ENCODE assay signal across 15 cellular contexts in the genomic region with DNA sequence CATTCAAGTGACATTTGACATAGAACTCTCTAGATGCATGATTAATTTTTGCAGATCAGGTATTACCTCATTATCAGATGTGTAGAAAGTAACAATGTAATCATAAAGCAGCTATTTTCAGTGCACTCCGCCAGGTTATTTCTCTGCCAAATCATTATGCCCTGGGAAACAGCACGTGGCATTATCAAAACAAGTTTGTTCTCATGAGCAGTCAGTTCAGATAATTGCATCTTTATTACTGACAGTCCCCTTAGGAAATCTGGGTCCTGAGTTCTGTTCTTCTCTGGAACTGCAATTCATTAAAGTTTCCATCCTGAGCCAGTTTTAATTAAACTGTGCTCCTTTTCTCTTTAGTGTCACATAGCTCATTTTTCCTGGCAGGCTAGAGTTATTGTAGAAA.
DNase-seq lines count a peak whose midpoint lies in the region; ATAC-seq and TF ChIP-seq lines count a peak whose summit lies in the region.
"Had no signal": no experiment of that assay in that cellular context is flagged by ENCODE, and none has a peak within 500 bp of the region (broad histone marks: within the 10 kb centered on the region; RNA-seq: fewer than 3 reads in every experiment).

No MANE protein-coding gene starts in this region.

- peaks cover 0 to 2% (median 0%) of the 10 kb centered on the region in 11 donors for H3K9me3 Mint-ChIP-seq in naive thymus-derived CD4-positive, alpha-beta T cell
- H3K9me3 Mint-ChIP-seq in activated naive CD8-positive, alpha-beta T cell treated with anti-CD3 and anti-CD28 coated beads, Interleukin-2, amount 50 U/mL, for 24 hours: no peaks in the 10 kb centered on the region
- H3K9me3 Mint-ChIP-seq: CD8-positive, alpha-beta T cell had no signal

- peaks cover 2% of the 10 kb centered on the region; the same call in 1 of the 2 replicates for H3K4me1 ChIP-seq in Panc1 (ENCODE audit: control insufficient read depth, insufficient read depth, low read length)
- no peaks in the 10 kb centered on the region for H3K4me1 ChIP-seq in naive thymus-derived CD4-positive, alpha-beta T cell (ENCODE audit: control insufficient read depth in 2 of 2, insufficient read depth in 2 of 2, low read length in 2 of 2)

- intact Hi-C loops in Panc1 (cut with micrococcal nuclease; ENCODE audit: unreplicated experiment): no loop called here
- intact Hi-C loops in naive thymus-derived CD4-positive, alpha-beta T cell (cut with micrococcal nuclease): no loop called here

- in situ Hi-C loops in Panc1 (cut with HindIII; ENCODE audit: low pct_unique_long_range_greater_than_20kb, low sequenced_read_pairs): no loop called here

- H3K27ac ChIP-seq in Panc1 (ENCODE audit: low read length) (peak overlapping the region; percentile 65; the same call in 1 of the 2 replicates), layer of hippocampus (ENCODE audit: low read depth, low read length) (peak overlapping the region; percentile 13)
- H3K27ac ChIP-seq in naive thymus-derived CD4-positive, alpha-beta T cell (ENCODE audit: low read depth, low read length): no peak overlapping the region

- CTCF ChIA-PET in Panc1 (lab: Charles Lee): no interaction called here
- CTCF ChIA-PET in naive thymus-derived CD4-positive, alpha-beta T cell (lab: Charles Lee): no interaction called here

- no peak overlapping the region for H3K27ac Mint-ChIP-seq in naive thymus-derived CD4-positive, alpha-beta T cell
- no peak overlapping the region for H3K27ac Mint-ChIP-seq in activated naive CD8-positive, alpha-beta T cell treated with anti-CD3 and anti-CD28 coated beads, Interleukin-2, amount 50 U/mL, for 24 hours
- H3K27ac Mint-ChIP-seq: CD8-positive, alpha-beta T cell had no signal

- no peak overlapping the region for H3K4me3 ChIP-seq in Panc1 (ENCODE audit: low read depth in 2 of 2, low read length in 2 of 2)
- no peak overlapping the region for H3K4me3 ChIP-seq in naive thymus-derived CD4-positive, alpha-beta T cell (ENCODE audit: low read length)

- H3K4me1 Mint-ChIP-seq in naive thymus-derived CD4-positive, alpha-beta T cell: no peaks in the 10 kb centered on the region
- H3K4me1 Mint-ChIP-seq in activated naive CD8-positive, alpha-beta T cell treated with anti-CD3 and anti-CD28 coated beads, Interleukin-2, amount 50 U/mL, for 24 hours: no peaks in the 10 kb centered on the region

- no peak for TF ChIP-seq CTCF in Panc1 (IDR thresholded peaks at IDR 0.05)

- POLR2A ChIA-PET in Panc1 (lab: Charles Lee): no interaction called here
- POLR2A ChIA-PET in naive thymus-derived CD4-positive, alpha-beta T cell (lab: Charles Lee): no interaction called here

- H3K36me3 ChIP-seq in Panc1 (ENCODE audit: control insufficient read depth, insufficient read depth, low read length): no peaks in the 10 kb centered on the region
- H3K36me3 ChIP-seq in naive thymus-derived CD4-positive, alpha-beta T cell (ENCODE audit: control insufficient read depth in 2 of 3, insufficient read depth in 3 of 3, low read length in 3 of 3): no peaks in the 10 kb centered on the region

- DNase-seq in Panc1 (ENCODE audit: low read depth, low spot score) (no peak), dermis blood vessel endothelial cell (peak; percentile 42), superior temporal gyrus (ENCODE audit: extremely low spot score) (peak; percentile 60), DMS 273 (lab: John Stamatoyannopoulos, UW; ENCODE audit: unreplicated experiment) (no peak)
- DNase-seq in naive thymus-derived CD4-positive, alpha-beta T cell: no peak
- no peak for DNase-seq in activated naive CD8-positive, alpha-beta T cell treated with anti-CD3 and anti-CD28 coated beads, Interleukin-2, amount 50 U/mL, for 24 hours
- DNase-seq: CD8-positive, alpha-beta T cell; DMS 273 treated with DMSO at 0.1 percent for 48 hours; MM.1S; NCI-H1930; NCI-H524; NK-92 treated with Interleukin-12 subunit alpha and Interleukin-12 subunit beta, amount 100 ng/mL, for 24 hours; OCI-M1 had no signal

- H3K27me3 Mint-ChIP-seq in naive thymus-derived CD4-positive, alpha-beta T cell: peaks cover 9 to 27% (median 18%) of the 10 kb centered on the region in 5 donors
- H3K27me3 Mint-ChIP-seq in activated naive CD8-positive, alpha-beta T cell treated with anti-CD3 and anti-CD28 coated beads, Interleukin-2, amount 50 U/mL, for 24 hours: peaks cover 9% of the 10 kb centered on the region

- no peak for ATAC-seq in Panc1
- ATAC-seq in naive thymus-derived CD4-positive, alpha-beta T cell: no peak
- ATAC-seq in activated naive CD8-positive, alpha-beta T cell treated with anti-CD3 and anti-CD28 coated beads, Interleukin-2, amount 50 U/mL, for 24 hours: no peak
- ATAC-seq: CD8-positive, alpha-beta T cell; HepG2 had no signal

- peaks cover 7% of the 10 kb centered on the region; the same call in 1 of the 2 replicates for H3K9me3 ChIP-seq in Panc1 (ENCODE audit: control insufficient read depth, insufficient read depth, low read depth, low read length)
- H3K9me3 ChIP-seq in naive thymus-derived CD4-positive, alpha-beta T cell (ENCODE audit: control insufficient read depth in 2 of 3, low read length in 3 of 3): no peaks in the 10 kb centered on the region

- H3K27me3 ChIP-seq in Panc1 (ENCODE audit: control insufficient read depth, insufficient read depth, low read length) (no peaks in the 10 kb centered on the region), layer of hippocampus (ENCODE audit: control insufficient read depth, insufficient read depth, low read length) (no peaks in the 10 kb centered on the region)
- H3K27me3 ChIP-seq in naive thymus-derived CD4-positive, alpha-beta T cell (ENCODE audit: control insufficient read depth in 2 of 2, insufficient read depth in 2 of 2, low read length in 2 of 2): peaks cover 0 to 4% of the 10 kb centered on the region in 2 donors

- no peaks in the 10 kb centered on the region for H3K36me3 Mint-ChIP-seq in naive thymus-derived CD4-positive, alpha-beta T cell
- no peaks in the 10 kb centered on the region for H3K36me3 Mint-ChIP-seq in activated naive CD8-positive, alpha-beta T cell treated with anti-CD3 and anti-CD28 coated beads, Interleukin-2, amount 50 U/mL, for 24 hours (ENCODE audit: low read depth)
- H3K36me3 Mint-ChIP-seq: CD8-positive, alpha-beta T cell had no signal

- H3K4me3 Mint-ChIP-seq in naive thymus-derived CD4-positive, alpha-beta T cell: no peak overlapping the region
- no peak overlapping the region for H3K4me3 Mint-ChIP-seq in activated naive CD8-positive, alpha-beta T cell treated with anti-CD3 and anti-CD28 coated beads, Interleukin-2, amount 50 U/mL, for 24 hours
- H3K4me3 Mint-ChIP-seq: CD8-positive, alpha-beta T cell had no signal

- BruUV-seq in Panc1 (replicated peaks; lab: Mats Ljungman, UMichigan): no TSS peak

Comparison
In these comparisons a context has a peak if more than half of its experiments do, and no peak if none do; other contexts are left out.
1. DNase-seq: peak in dermis blood vessel endothelial cell (single experiment) and superior temporal gyrus (single experiment); none in Panc1 (single experiment), naive thymus-derived CD4-positive, alpha-beta T cell (0 of 9), DMS 273 (single experiment) and activated naive CD8-positive, alpha-beta T cell treated with anti-CD3 and anti-CD28 coated beads, Interleukin-2, amount 50 U/mL, for 24 hours (single experiment).